In genomic region chr6:63263456-63263855, GRCh38 we compare ENCODE assay signal across 20 cellular contexts. TPM values are rescaled to one million over a fixed set of nuclear protein-coding genes. Genes with fewer than 3 reads are reported as not detected.
"Had no signal": no experiment of that assay in that cellular context is flagged by ENCODE, and none has a peak within 500 bp of the region (broad histone marks: within the 10 kb centered on the region; RNA-seq: fewer than 3 reads in every experiment).

No MANE protein-coding gene starts in this region.

- H3K27me3 Mint-ChIP-seq: activated CD4-positive, alpha-beta memory T cell treated with anti-CD3 and anti-CD28 coated beads, Interleukin-2, amount 10 ng/mL, durations not matched to agents 7 days and 5 days; activated CD4-positive, alpha-beta T cell treated with anti-CD3 and anti-CD28 coated beads for 36 hours; activated naive CD8-positive, alpha-beta T cell; dendritic cell treated with granulocyte-macrophage colony-stimulating factor and Interleukin-4, amounts not matched to agents 40 ng/mL and 50 ng/mL, for 4 days; naive B cell had no signal

- H3K4me1 ChIP-seq: right atrium auricular region had no signal

- H3K27me3 ChIP-seq: brain microvascular endothelial cell, right atrium auricular region had no signal

- H3K4me3 ChIP-seq: right atrium auricular region, smooth muscle cell had no signal

- H3K9me3 ChIP-seq: right atrium auricular region had no signal

- H3K27ac Mint-ChIP-seq: activated CD4-positive, alpha-beta memory T cell treated with anti-CD3 and anti-CD28 coated beads, Interleukin-2, amount 10 ng/mL, durations not matched to agents 7 days and 5 days; activated CD4-positive, alpha-beta T cell treated with anti-CD3 and anti-CD28 coated beads for 36 hours; activated naive CD8-positive, alpha-beta T cell; dendritic cell treated with granulocyte-macrophage colony-stimulating factor and Interleukin-4, amounts not matched to agents 40 ng/mL and 50 ng/mL, for 4 days; naive B cell had no signal

- H3K4me3 Mint-ChIP-seq: activated CD4-positive, alpha-beta memory T cell treated with anti-CD3 and anti-CD28 coated beads, Interleukin-2, amount 10 ng/mL, durations not matched to agents 7 days and 5 days; activated CD4-positive, alpha-beta T cell treated with anti-CD3 and anti-CD28 coated beads for 36 hours; activated naive CD8-positive, alpha-beta T cell; dendritic cell treated with granulocyte-macrophage colony-stimulating factor and Interleukin-4, amounts not matched to agents 40 ng/mL and 50 ng/mL, for 4 days; naive B cell had no signal

- H3K9me3 Mint-ChIP-seq: activated CD4-positive, alpha-beta memory T cell treated with anti-CD3 and anti-CD28 coated beads, Interleukin-2, amount 10 ng/mL, durations not matched to agents 7 days and 5 days; dendritic cell treated with granulocyte-macrophage colony-stimulating factor and Interleukin-4, amounts not matched to agents 40 ng/mL and 50 ng/mL, for 4 days; naive B cell had no signal

- H3K36me3 ChIP-seq: brain microvascular endothelial cell, right atrium auricular region had no signal

- H3K27ac ChIP-seq: brain microvascular endothelial cell, right atrium auricular region, VCaP had no signal

- H3K36me3 Mint-ChIP-seq: activated naive CD8-positive, alpha-beta T cell; naive B cell had no signal

- ATAC-seq: activated CD4-positive, alpha-beta T cell treated with anti-CD3 and anti-CD28 coated beads for 36 hours had no signal

- H3K4me2 ChIP-seq: smooth muscle cell had no signal

- H3K4me1 Mint-ChIP-seq: activated CD4-positive, alpha-beta memory T cell treated with anti-CD3 and anti-CD28 coated beads, Interleukin-2, amount 10 ng/mL, durations not matched to agents 7 days and 5 days; activated CD4-positive, alpha-beta T cell treated with anti-CD3 and anti-CD28 coated beads for 36 hours; naive B cell had no signal

- DNase-seq: activated CD4-positive, alpha-beta memory T cell treated with anti-CD3 and anti-CD28 coated beads, Interleukin-2, amount 10 ng/mL, durations not matched to agents 7 days and 5 days; activated CD4-positive, alpha-beta T cell treated with anti-CD3 and anti-CD28 coated beads for 36 hours; activated gamma-delta T cell; activated T-cell treated with anti-CD3 and anti-CD28 coated beads, Interleukin-2, amount 50 U/mL, for 48 hours; amygdala; brain microvascular endothelial cell; erythroblast; hypothalamus; midbrain; naive B cell; posterior cingulate gyrus; substantia nigra; T1000; trophoblast cell had no signal

RNA-seq across cellular contexts. Expression of gene LGSN, which starts 56.3 kb away (rescaled TPM):
- total RNA-seq: activated CD4-positive, alpha-beta T cell treated with anti-CD3 and anti-CD28 coated beads for 36 hours; lower leg skin; right atrium auricular region; smooth muscle cell had no signal
- polyA plus RNA-seq: smooth muscle cell had no signal
